27 cellular contexts compared by ENCODE assay signal in the genomic region with DNA sequence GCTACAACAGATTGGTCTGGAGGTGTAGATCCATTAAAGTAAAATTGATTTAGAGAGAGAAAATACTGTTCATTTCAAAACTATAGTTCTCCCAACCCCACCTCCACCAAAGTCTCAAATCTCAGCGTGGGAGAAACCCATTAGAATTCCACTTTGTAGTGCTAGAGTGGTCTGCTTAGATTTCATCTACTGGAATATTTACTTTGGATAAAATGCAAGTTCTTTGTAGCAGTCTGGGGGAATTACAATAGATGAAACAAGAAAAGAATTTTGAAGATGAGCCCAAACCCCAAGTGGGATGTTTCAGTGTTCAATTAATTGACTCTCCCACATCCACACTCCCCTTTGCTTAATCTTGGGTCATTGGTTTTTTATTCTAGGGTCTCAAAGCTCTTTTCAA.
"Had no signal": no experiment of that assay in that cellular context is flagged by ENCODE, and none has a peak within 500 bp of the region (broad histone marks: within the 10 kb centered on the region; RNA-seq: fewer than 3 reads in every experiment).

No MANE protein-coding gene starts in this region.

- H2AFZ ChIP-seq: neural progenitor cell had no signal

- H3K27me3 ChIP-seq: left lung, neural progenitor cell, neutrophil, ovary, right atrium auricular region, right lobe of liver, suprapubic skin, tibial artery, upper lobe of right lung had no signal

- H3K4me3 Mint-ChIP-seq: naive thymus-derived CD8-positive, alpha-beta T cell; nephron progenitor cell; neural progenitor cell; stimulated activated naive B cell treated with anti-CD40 and anti-IgM and Interleukin-4, amounts not matched to agents 10 μg/mL and 1 μg/mL and 100 μg/mL, for 72 hours; stimulated activated naive CD8-positive, alpha-beta T cell treated with anti-CD3 and anti-CD28 coated beads, Interleukin-15, Interleukin-2, amounts not matched to agents 100 ng/mL and 50 ng/mL, for 24 hours had no signal

- H3K36me3 Mint-ChIP-seq: naive thymus-derived CD8-positive, alpha-beta T cell; neural progenitor cell; stimulated activated naive B cell treated with anti-CD40 and anti-IgM and Interleukin-4, amounts not matched to agents 10 μg/mL and 1 μg/mL and 100 μg/mL, for 72 hours had no signal

- H3K27ac ChIP-seq: left lung, neural progenitor cell, neutrophil, ovary, right atrium auricular region, right lobe of liver, suprapubic skin, thoracic aorta, tibial artery, upper lobe of right lung had no signal

- H3K9me3 ChIP-seq: left lung, mucosa of descending colon, neutrophil, ovary, right atrium auricular region, right lobe of liver, suprapubic skin, thoracic aorta, tibial artery, upper lobe of right lung had no signal

- H3K4me1 ChIP-seq: left lung, neural progenitor cell, suprapubic skin, upper lobe of right lung had no signal

- DNase-seq: hippocampal formation; kidney glomerular epithelial cell; left cardiac atrium; left lung; mesendoderm; midbrain; mucosa of descending colon; naive thymus-derived CD8-positive, alpha-beta T cell; nephron progenitor cell; occipital lobe; ovary; right lobe of liver; stimulated activated CD4-positive, alpha-beta T cell treated with anti-CD3 and anti-CD28 coated beads, Interleukin-1b, Interleukin-23, amount 100 ng/mL, for 48 hours; stimulated activated CD4-positive, alpha-beta T cell treated with anti-CD3 and anti-CD28 coated beads, Interleukin-2, amount 100 ng/mL, for 48 hours; stimulated activated naive B cell treated with anti-CD40 and anti-IgM and Interleukin-4, amounts not matched to agents 10 μg/mL and 1 μg/mL and 100 μg/mL, for 72 hours; tibial artery; trophoblast cell; upper lobe of right lung had no signal

- H3K9me3 Mint-ChIP-seq: nephron progenitor cell; neural progenitor cell; stimulated activated naive B cell treated with anti-CD40 and anti-IgM and Interleukin-4, amounts not matched to agents 10 μg/mL and 1 μg/mL and 100 μg/mL, for 72 hours; stimulated activated naive CD8-positive, alpha-beta T cell treated with anti-CD3 and anti-CD28 coated beads, Interleukin-15, Interleukin-2, amounts not matched to agents 100 ng/mL and 50 ng/mL, for 24 hours had no signal

- H3K36me3 ChIP-seq: left lung, neural progenitor cell, neutrophil, ovary, right atrium auricular region, right lobe of liver, suprapubic skin, thoracic aorta, tibial artery, upper lobe of right lung had no signal

- H3K4me1 Mint-ChIP-seq: naive thymus-derived CD8-positive, alpha-beta T cell; stimulated activated naive B cell treated with anti-CD40 and anti-IgM and Interleukin-4, amounts not matched to agents 10 μg/mL and 1 μg/mL and 100 μg/mL, for 72 hours had no signal

- H3K9ac ChIP-seq: neural progenitor cell had no signal

- H3K4me2 ChIP-seq: neural progenitor cell, smooth muscle cell had no signal

- H3K4me3 ChIP-seq: left lung, lung, mucosa of descending colon, neural progenitor cell, ovary, right atrium auricular region, right lobe of liver, smooth muscle cell, suprapubic skin, thoracic aorta, tibial artery, upper lobe of right lung had no signal

- H3K27ac Mint-ChIP-seq: naive thymus-derived CD8-positive, alpha-beta T cell; nephron progenitor cell; neural progenitor cell; progenitor cell of endocrine pancreas; stimulated activated naive B cell treated with anti-CD40 and anti-IgM and Interleukin-4, amounts not matched to agents 10 μg/mL and 1 μg/mL and 100 μg/mL, for 72 hours; stimulated activated naive CD8-positive, alpha-beta T cell treated with anti-CD3 and anti-CD28 coated beads, Interleukin-15, Interleukin-2, amounts not matched to agents 100 ng/mL and 50 ng/mL, for 24 hours had no signal
